Comparison of ENCODE assay signal across 8 cellular contexts in the genomic region with DNA sequence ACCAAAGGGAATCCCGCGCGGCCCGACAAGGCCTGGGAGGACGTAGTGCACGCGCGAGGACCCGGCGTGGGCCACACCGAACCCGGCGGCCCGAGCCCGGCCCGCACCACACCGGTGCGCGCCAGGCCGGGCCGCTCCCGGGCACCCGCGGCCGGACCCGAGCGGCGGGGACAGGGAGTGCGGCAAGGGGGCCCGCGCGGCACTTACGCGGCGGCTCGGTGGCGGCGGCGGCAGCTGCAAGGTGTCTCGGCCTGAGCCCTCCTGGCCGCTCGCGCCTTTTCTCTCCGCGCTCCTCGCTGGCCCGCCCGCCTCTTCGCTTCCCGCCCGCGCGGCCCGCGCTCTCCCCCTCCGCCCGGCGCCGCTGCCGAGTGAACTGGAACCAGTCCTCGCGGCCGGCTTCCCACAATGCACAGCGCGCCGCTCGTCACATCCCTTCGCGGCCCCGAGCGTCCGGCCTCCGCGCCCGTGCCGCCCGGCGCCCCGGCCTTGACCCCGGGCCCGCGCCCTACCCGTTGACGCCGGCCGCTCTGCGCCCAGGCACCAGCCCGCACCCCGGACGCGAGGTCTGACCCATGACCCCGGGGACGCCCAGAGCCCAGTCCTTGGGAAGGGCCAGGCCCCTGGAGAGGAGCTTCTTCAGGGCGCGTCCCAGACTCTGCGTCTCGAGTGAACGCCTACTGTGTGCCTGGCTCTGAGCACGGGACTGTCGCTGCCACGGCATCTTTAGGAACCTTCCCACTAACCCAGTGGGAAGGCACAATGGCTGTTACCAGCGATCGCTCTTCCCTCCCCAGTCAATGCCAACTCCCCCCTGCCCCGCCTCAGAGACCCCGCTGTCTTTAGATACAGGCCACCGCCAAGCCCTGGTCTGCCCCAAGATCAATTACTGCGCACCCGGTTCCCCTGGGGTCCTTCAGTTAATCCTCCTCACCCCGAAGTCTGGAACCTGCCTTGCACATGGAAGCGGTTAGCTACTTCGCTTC. TPM values are rescaled to one million over a fixed set of nuclear protein-coding genes. Genes with fewer than 3 reads are reported as not detected.
DNase-seq lines count a peak whose midpoint lies in the region; ATAC-seq and TF ChIP-seq lines count a peak whose summit lies in the region.

Gene MACROH2A1 (minus strand): TSS at position 377 of the 983 bp plus-strand sequence. CDS start 10,138 bp downstream, outside the sequence.

- DNase-seq in SK-N-DZ (ENCODE audit: low spot score) (peak; percentile 78), nucleus accumbens (lab: John Stamatoyannopoulos, UW) (peak in 54 of 56 donors; percentile 48 to 91 (median 75)), superior temporal gyrus (ENCODE audit: extremely low spot score) (peak; percentile 92)
- peak; percentile 83 for DNase-seq in activated naive CD4-positive, alpha-beta T cell treated with Interleukin-2 at 50 U/mL for 16 hours

- H3K9ac ChIP-seq in KMS-11, result peak within 1 kb of the TSS; percentile 95

- H3K27me3 ChIP-seq in DOHH2 (ENCODE audit: control insufficient read depth, low read length) (no peaks in the 10 kb centered on the region), KMS-11 (ENCODE audit: insufficient read depth, low read depth) (no peaks in the 10 kb centered on the region), gastroesophageal sphincter (no peaks in the 10 kb centered on the region)

- H3K4me3 ChIP-seq in DOHH2 (ENCODE audit: low read length) (peak within 1 kb of the TSS; percentile 84), KMS-11 (IDR thresholded peaks at IDR 0.05; ENCODE audit: insufficient read depth, low read depth, low read length) (no peak within 1 kb of the TSS), gastroesophageal sphincter (peak within 1 kb of the TSS; percentile 72 to 96)

- H3K9me2 ChIP-seq in DOHH2 (replicated peaks; ENCODE audit: control insufficient read depth, low read length), result no peaks in the 10 kb centered on the region

- H3K79me2 ChIP-seq in DOHH2 (ENCODE audit: control insufficient read depth, low read length) (peaks cover 59% of the 10 kb centered on the region), KMS-11 (ENCODE audit: insufficient read depth, low read depth) (peaks cover 53% of the 10 kb centered on the region)

- peak within 1 kb of the TSS; percentile 96 for H2AFZ ChIP-seq in KMS-11 (ENCODE audit: low read depth)

- 9 to 10% methylated on average over 7 to 14 of the region's 111 CpGs for WGBS in gastroesophageal sphincter (ENCODE audit: low coverage in 1 of 2), 2 donors

- TF ChIP-seq CTCF in DOHH2 (IDR thresholded peaks at IDR 0.05; ENCODE audit: low read depth, low read length, poor library complexity, severe bottlenecking) (no peak), KMS-11 (conservative IDR thresholded peaks at IDR 0.05; ENCODE audit: low read depth, low read length) (no peak), gastroesophageal sphincter (IDR thresholded peaks at IDR 0.05) (peak in 3 of 4 experiments; percentile 25 to 30 (median 27))

- H3K27ac ChIP-seq in DOHH2 (ENCODE audit: low read depth, low read length), result peak within 1 kb of the TSS; percentile 68
- peak within 1 kb of the TSS; percentile 80 for H3K27ac ChIP-seq in KMS-11
- H3K27ac ChIP-seq in gastroesophageal sphincter, result peak within 1 kb of the TSS; percentile 77 to 92 (median 88)

- peak; percentile 93 to 94 for TF ChIP-seq POLR2A in gastroesophageal sphincter (IDR thresholded peaks at IDR 0.05)

- H3K36me3 ChIP-seq in DOHH2 (ENCODE audit: control insufficient read depth, low read length) (peaks cover 42% of the 10 kb centered on the region), KMS-11 (ENCODE audit: insufficient read depth) (no peaks in the 10 kb centered on the region), gastroesophageal sphincter (no peaks in the 10 kb centered on the region)

- H3K4me2 ChIP-seq in DOHH2 (ENCODE audit: low read length) (peak within 1 kb of the TSS; percentile 94), KMS-11 (peak within 1 kb of the TSS; percentile 84)

- no peaks in the 10 kb centered on the region for H3K9me3 ChIP-seq in DOHH2 (ENCODE audit: control insufficient read depth, insufficient read depth, low read length)
- H3K9me3 ChIP-seq in gastroesophageal sphincter, result no peaks in the 10 kb centered on the region

- peaks cover 45% of the 10 kb centered on the region for H3K4me1 ChIP-seq in DOHH2 (ENCODE audit: control insufficient read depth, low read length)
- H3K4me1 ChIP-seq in KMS-11 (ENCODE audit: low read depth, poor library complexity, severe bottlenecking), result peaks cover 30% of the 10 kb centered on the region
- H3K4me1 ChIP-seq in gastroesophageal sphincter, result peaks cover 0 to 54% (median 17%) of the 10 kb centered on the region in 3 donors

- peak; percentile 86 for ATAC-seq in GM21619 (IDR thresholded peaks at IDR 0.05; ENCODE audit: unreplicated experiment)
- peak; percentile 98 for ATAC-seq in gastroesophageal sphincter

- no peaks in the 10 kb centered on the region for H3F3A ChIP-seq in DOHH2 (ENCODE audit: control insufficient read depth, insufficient read depth)

- TF ChIP-seq EP300 in gastroesophageal sphincter (IDR thresholded peaks at IDR 0.05), result no peak

- H4K20me1 ChIP-seq in DOHH2 (ENCODE audit: control insufficient read depth, insufficient read depth, low read depth, low read length) (peaks cover 27% of the 10 kb centered on the region), KMS-11 (ENCODE audit: insufficient read depth) (peaks cover 26% of the 10 kb centered on the region)

RNA-seq across cellular contexts. Expression of gene MACROH2A1, which starts in this region (rescaled TPM):
- polyA plus RNA-seq in SK-N-DZ (2014; cell fraction: cytosol; rRNA removed), result 360 and 407 TPM in 2 replicates
- polyA plus RNA-seq in SK-N-DZ (2014; cell fraction: nucleus; rRNA removed), result 370 and 419 TPM in 2 replicates
- 100 to 1,000 TPM; 163 to 180 (median 177) TPM for total RNA-seq in gastroesophageal sphincter

Comparison
In these comparisons a context has a peak if more than half of its experiments do, and no peak if none do; other contexts are left out.
1. CTCF ChIP-seq: peak in gastroesophageal sphincter (3 of 4); none in DOHH2 (single experiment) and KMS-11 (single experiment).
2. Peak in every context shown above with its lines, with median percentiles within 50 percentile points of each other: H3K27ac ChIP-seq and DNase-seq.